In the genomic region with DNA sequence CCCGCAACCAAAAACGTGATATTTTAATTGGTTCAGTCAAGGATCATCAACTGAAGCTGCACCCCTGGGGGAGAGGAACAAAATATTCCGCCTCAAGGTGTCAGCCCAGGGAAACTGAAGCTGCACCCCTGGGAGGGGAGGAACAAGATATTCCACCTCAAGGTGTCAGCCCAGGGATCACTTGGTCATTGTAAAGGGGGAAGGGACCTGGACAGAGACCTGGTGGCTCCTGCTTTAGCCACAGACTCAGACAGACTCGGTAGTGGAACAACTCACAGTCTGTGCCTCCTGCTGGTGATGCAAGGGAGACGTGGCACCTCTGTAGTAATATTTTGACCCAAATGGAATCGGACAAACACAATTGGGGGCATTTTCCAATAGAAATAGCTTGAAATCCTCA, we compare ENCODE assay signal across 33 cellular contexts.
"Had no signal": no experiment of that assay in that cellular context is flagged by ENCODE, and none has a peak within 500 bp of the region (broad histone marks: within the 10 kb centered on the region; RNA-seq: fewer than 3 reads in every experiment).

No MANE protein-coding gene starts in this region.

- H3K27ac ChIP-seq: gastroesophageal sphincter, ovary, skin epidermis, thoracic aorta, uterus had no signal

- H3K27ac Mint-ChIP-seq: activated B cell treated with CpG ODN at 0.5 μM for 24 hours; activated CD4-positive, alpha-beta T cell treated with anti-CD3 and anti-CD28 coated beads for 36 hours; activated CD8-positive, alpha-beta memory T cell treated with anti-CD3 and anti-CD28 coated beads, Interleukin-2, amount 10 ng/mL, durations not matched to agents 7 days and 5 days; activated CD8-positive, alpha-beta T cell treated with anti-CD3 and anti-CD28 coated beads, Interleukin-2, amount 10 ng/mL, durations not matched to agents 7 days and 5 days; activated naive CD8-positive, alpha-beta T cell; activated T-helper 2 cell treated with anti-CD3 and anti-CD28 coated beads, Interferon-gamma antibody, Interleukin-2, Interleukin-4, amounts not matched to agents 10 μg/mL and 5 μg/mL and 100 μg/mL, durations not matched to agents 14 hours and 24 hours and 36 hours; brain; immature natural killer cell; nephron; progenitor cell of endocrine pancreas; stimulated activated effector memory CD8-positive, alpha-beta T cell treated with anti-CD3 and anti-CD28 coated beads, Interleukin-12 subunit alpha, Interleukin-12 subunit beta, amount 100 ng/mL, for 72 hours; stimulated activated naive CD8-positive, alpha-beta T cell treated with anti-CD3 and anti-CD28 coated beads, Interleukin-15, Interleukin-2, amounts not matched to agents 100 ng/mL and 50 ng/mL, for 24 hours; T-helper 1 cell treated with Interleukin-12 subunit alpha and Interleukin-12 subunit beta and Interleukin-4 antibody, amounts not matched to agents 30 μg/mL and 1 μg/mL, for 36 hours had no signal

- H3K36me3 Mint-ChIP-seq: activated CD8-positive, alpha-beta memory T cell treated with anti-CD3 and anti-CD28 coated beads, Interleukin-2, amount 10 ng/mL, durations not matched to agents 7 days and 5 days; activated naive CD8-positive, alpha-beta T cell; immature natural killer cell; stimulated activated effector memory CD8-positive, alpha-beta T cell treated with anti-CD3 and anti-CD28 coated beads, Interleukin-12 subunit alpha, Interleukin-12 subunit beta, amount 100 ng/mL, for 72 hours had no signal

- H3K4me1 Mint-ChIP-seq: activated B cell treated with CpG ODN at 0.5 μM for 24 hours; activated CD4-positive, alpha-beta T cell treated with anti-CD3 and anti-CD28 coated beads for 36 hours; activated CD8-positive, alpha-beta memory T cell treated with anti-CD3 and anti-CD28 coated beads, Interleukin-2, amount 10 ng/mL, durations not matched to agents 7 days and 5 days; immature natural killer cell; nephron; stimulated activated effector memory CD8-positive, alpha-beta T cell treated with anti-CD3 and anti-CD28 coated beads, Interleukin-12 subunit alpha, Interleukin-12 subunit beta, amount 100 ng/mL, for 72 hours had no signal

- H3K9me3 ChIP-seq: gastroesophageal sphincter, ovary, thoracic aorta, uterus had no signal

- H3K4me3 ChIP-seq: gastroesophageal sphincter, ovary, skin epidermis, thoracic aorta, uterus had no signal

- H3K4me1 ChIP-seq: gastroesophageal sphincter, uterus had no signal

- H3K27me3 ChIP-seq: gastroesophageal sphincter, ovary, uterus had no signal

- H3K27me3 Mint-ChIP-seq: activated B cell treated with CpG ODN at 0.5 μM for 24 hours; activated CD4-positive, alpha-beta T cell treated with anti-CD3 and anti-CD28 coated beads for 36 hours; activated CD8-positive, alpha-beta memory T cell treated with anti-CD3 and anti-CD28 coated beads, Interleukin-2, amount 10 ng/mL, durations not matched to agents 7 days and 5 days; activated naive CD8-positive, alpha-beta T cell; progenitor cell of endocrine pancreas; stimulated activated naive CD8-positive, alpha-beta T cell treated with anti-CD3 and anti-CD28 coated beads, Interleukin-15, Interleukin-2, amounts not matched to agents 100 ng/mL and 50 ng/mL, for 24 hours had no signal

- ATAC-seq: activated CD4-positive, alpha-beta T cell treated with anti-CD3 and anti-CD28 coated beads for 36 hours; activated CD8-positive, alpha-beta memory T cell treated with anti-CD3 and anti-CD28 coated beads, Interleukin-2, amount 10 ng/mL, durations not matched to agents 7 days and 5 days; activated CD8-positive, alpha-beta T cell treated with anti-CD3 and anti-CD28 coated beads, Interleukin-2, amount 10 ng/mL, durations not matched to agents 7 days and 5 days; gastroesophageal sphincter; left colon; sciatic nerve; stimulated activated effector memory CD8-positive, alpha-beta T cell treated with anti-CD3 and anti-CD28 coated beads, Interleukin-12 subunit alpha, Interleukin-12 subunit beta, amount 100 ng/mL, for 72 hours had no signal

- H3K4me3 Mint-ChIP-seq: activated B cell treated with CpG ODN at 0.5 μM for 24 hours; activated CD4-positive, alpha-beta T cell treated with anti-CD3 and anti-CD28 coated beads for 36 hours; activated CD8-positive, alpha-beta memory T cell treated with anti-CD3 and anti-CD28 coated beads, Interleukin-2, amount 10 ng/mL, durations not matched to agents 7 days and 5 days; activated CD8-positive, alpha-beta T cell treated with anti-CD3 and anti-CD28 coated beads, Interleukin-2, amount 10 ng/mL, durations not matched to agents 7 days and 5 days; activated naive CD8-positive, alpha-beta T cell; brain; immature natural killer cell; nephron; stimulated activated effector memory CD8-positive, alpha-beta T cell treated with anti-CD3 and anti-CD28 coated beads, Interleukin-12 subunit alpha, Interleukin-12 subunit beta, amount 100 ng/mL, for 72 hours; stimulated activated naive CD8-positive, alpha-beta T cell treated with anti-CD3 and anti-CD28 coated beads, Interleukin-15, Interleukin-2, amounts not matched to agents 100 ng/mL and 50 ng/mL, for 24 hours; T-helper 1 cell treated with Interleukin-12 subunit alpha and Interleukin-12 subunit beta and Interleukin-4 antibody, amounts not matched to agents 30 μg/mL and 1 μg/mL, for 36 hours had no signal

- DNase-seq: activated B cell treated with CpG ODN at 0.5 μM for 24 hours; activated CD4-positive, alpha-beta T cell treated with anti-CD3 and anti-CD28 coated beads for 36 hours; activated CD8-positive, alpha-beta memory T cell treated with anti-CD3 and anti-CD28 coated beads, Interleukin-2, amount 10 ng/mL, durations not matched to agents 7 days and 5 days; activated CD8-positive, alpha-beta T cell treated with anti-CD3 and anti-CD28 coated beads, Interleukin-2, amount 10 ng/mL, durations not matched to agents 7 days and 5 days; activated naive CD4-positive, alpha-beta T cell; activated T-cell treated with anti-CD3 and anti-CD28 coated beads, Interleukin-2, amount 50 U/mL, for 48 hours; anterior cingulate cortex; dermis blood vessel endothelial cell; effector CD4-positive, alpha-beta T cell; head of caudate nucleus; hippocampal formation; immature natural killer cell; kidney; left colon; mammary epithelial cell; ovary; stimulated activated CD4-positive, alpha-beta T cell treated with anti-CD3 and anti-CD28 coated beads, Interleukin-4, amount 100 ng/mL, for 24 hours; SW 1271; T-helper 9 cell; trophoblast cell; uterus had no signal

- H3K9me3 Mint-ChIP-seq: activated B cell treated with CpG ODN at 0.5 μM for 24 hours; activated T-helper 2 cell treated with anti-CD3 and anti-CD28 coated beads, Interferon-gamma antibody, Interleukin-2, Interleukin-4, amounts not matched to agents 10 μg/mL and 5 μg/mL and 100 μg/mL, durations not matched to agents 14 hours and 24 hours and 36 hours; brain; immature natural killer cell; nephron; stimulated activated effector memory CD8-positive, alpha-beta T cell treated with anti-CD3 and anti-CD28 coated beads, Interleukin-12 subunit alpha, Interleukin-12 subunit beta, amount 100 ng/mL, for 72 hours; stimulated activated naive CD8-positive, alpha-beta T cell treated with anti-CD3 and anti-CD28 coated beads, Interleukin-15, Interleukin-2, amounts not matched to agents 100 ng/mL and 50 ng/mL, for 24 hours; T-helper 1 cell treated with Interleukin-12 subunit alpha and Interleukin-12 subunit beta and Interleukin-4 antibody, amounts not matched to agents 30 μg/mL and 1 μg/mL, for 36 hours had no signal

- H3K36me3 ChIP-seq: ovary, thoracic aorta, uterus had no signal
